11 cellular contexts compared by ENCODE assay signal in genomic region chr16:4081577-4082021, GRCh38.
DNase-seq lines count a peak whose midpoint lies in the region; ATAC-seq and TF ChIP-seq lines count a peak whose summit lies in the region.
"Had no signal": no experiment of that assay in that cellular context is flagged by ENCODE, and none has a peak within 500 bp of the region (broad histone marks: within the 10 kb centered on the region; RNA-seq: fewer than 3 reads in every experiment).

No MANE protein-coding gene starts in this region.

- H3K27ac ChIP-seq in parathyroid adenoma = no peak overlapping the region

- ATAC-seq in GM19023 (IDR thresholded peaks at IDR 0.05; ENCODE audit: unreplicated experiment) (no peak), GM19351 (IDR thresholded peaks at IDR 0.05; ENCODE audit: unreplicated experiment) (no peak), GM19395 (IDR thresholded peaks at IDR 0.05; ENCODE audit: unreplicated experiment) (no peak)
- ATAC-seq: left cardiac atrium had no signal

- H3K9ac ChIP-seq in parathyroid adenoma = no peak overlapping the region

- no peaks in the 10 kb centered on the region for H3K9me3 ChIP-seq in parathyroid adenoma (ENCODE audit: control insufficient read depth, low read length)

- peak; percentile 35 for DNase-seq in AG08396 (ENCODE audit: low spot score)
- peak; percentile 1 for DNase-seq in T-helper 22 cell (ENCODE audit: low read depth)
- DNase-seq in astrocyte of the hippocampus (ENCODE audit: low read depth, low spot score) = peak; percentile 35
- DNase-seq in middle frontal gyrus (ENCODE audit: extremely low spot score, low spot score) = no peak
- DNase-seq: activated B cell treated with CpG ODN at 0.5 μM for 24 hours, HCEC 1CT, left cardiac atrium had no signal

- H3K4me3 ChIP-seq in parathyroid adenoma (ENCODE audit: low read depth, low read length) = no peak overlapping the region

- peaks cover 9% of the 10 kb centered on the region for H3K4me1 ChIP-seq in parathyroid adenoma

- no peak overlapping the region for H3K4me2 ChIP-seq in parathyroid adenoma (ENCODE audit: low read length)

- H3K27me3 ChIP-seq in parathyroid adenoma (ENCODE audit: control insufficient read depth, insufficient read depth, low read length) = no peaks in the 10 kb centered on the region

- TF ChIP-seq CTCF in parathyroid adenoma (IDR thresholded peaks at IDR 0.05) = no peak

- peaks cover 3% of the 10 kb centered on the region for H3K79me2 ChIP-seq in parathyroid adenoma

- H2AFZ ChIP-seq in parathyroid adenoma = peak overlapping the region; percentile 61

- H3K36me3 ChIP-seq in parathyroid adenoma (ENCODE audit: control insufficient read depth, insufficient read depth, low read length) = no peaks in the 10 kb centered on the region
